In genomic region chr7:74604326-74605020, GRCh38 we compare ENCODE assay signal across 10 cellular contexts. TPM values are rescaled to one million over a fixed set of nuclear protein-coding genes. Genes with fewer than 3 reads are reported as not detected.
DNase-seq lines count a peak whose midpoint lies in the region; ATAC-seq and TF ChIP-seq lines count a peak whose summit lies in the region.
"Had no signal": no experiment of that assay in that cellular context is flagged by ENCODE, and none has a peak within 500 bp of the region (broad histone marks: within the 10 kb centered on the region; RNA-seq: fewer than 3 reads in every experiment).

No MANE protein-coding gene starts in this region.

- H3K9ac ChIP-seq in IMR-90 (ENCODE audit: low read depth, low read length), result no peak overlapping the region

- H3K27me3 ChIP-seq in IMR-90 (ENCODE audit: control insufficient read depth, insufficient read depth, low read length) (no peaks in the 10 kb centered on the region), HAP-1 (ENCODE audit: low read depth) (no peaks in the 10 kb centered on the region)

- H2BK120ac ChIP-seq in IMR-90 (ENCODE audit: low read depth, low read length), result no peak overlapping the region; the same call in 1 of the 2 replicates

- H4K5ac ChIP-seq in IMR-90 (ENCODE audit: low read depth, low read length), result no peak overlapping the region

- no peaks in the 10 kb centered on the region for H4K20me1 ChIP-seq in IMR-90 (ENCODE audit: insufficient read depth, low read length)

- dilution Hi-C loops in IMR-90 (cut with HindIII; ENCODE audit: low sequenced_read_pairs, unreplicated experiment), result no loop called here

- H3K4ac ChIP-seq in IMR-90 (ENCODE audit: low read depth, low read length), result no peak overlapping the region

- CTCF ChIA-PET in IMR-90 (lab: Yijun Ruan, JAX), result no interaction called here

- no peaks in the 10 kb centered on the region for H3K9me3 ChIP-seq in IMR-90 (ENCODE audit: control insufficient read depth, insufficient read depth, low read length)
- no peaks in the 10 kb centered on the region for H3K9me3 ChIP-seq in HAP-1

- peak overlapping the region; percentile 68 for H2AK9ac ChIP-seq in IMR-90 (replicated peaks; ENCODE audit: low read depth, low read length, poor library complexity)

- ATAC-seq in IMR-90 (ENCODE audit: low read depth) (no peak), GM19397 (IDR thresholded peaks at IDR 0.05; ENCODE audit: unreplicated experiment) (no peak)
- no peak for ATAC-seq in central memory CD8-positive, alpha-beta T cell (replicated peaks; ENCODE audit: extremely low read depth, poor library complexity, severe bottlenecking)
- ATAC-seq in natural killer cell treated with Interleukin-12 subunit alpha and Interleukin-12 subunit beta and Interleukin-15 and Interleukin-18, amount 100 ng/mL, for 72 hours, result no peak

- H2AFZ ChIP-seq in IMR-90 (replicated peaks; ENCODE audit: low read length, poor library complexity), result no peak overlapping the region

- no peak for TF ChIP-seq CTCF in IMR-90 (conservative IDR thresholded peaks at IDR 0.05; ENCODE audit: low read depth, low read length)
- TF ChIP-seq CTCF in GM13977 (IDR thresholded peaks at IDR 0.05; ENCODE audit: extremely low read depth, insufficient read depth, missing control alignments), result no peak

- no peak overlapping the region for H2AK5ac ChIP-seq in IMR-90 (ENCODE audit: low read depth, low read length)

- H4K91ac ChIP-seq in IMR-90 (ENCODE audit: insufficient read depth, low read depth, low read length), result no peak overlapping the region

- H2BK5ac ChIP-seq in IMR-90 (ENCODE audit: low read depth, low read length, poor library complexity, severe bottlenecking), result no peak overlapping the region

- no peak overlapping the region for H4K8ac ChIP-seq in IMR-90 (ENCODE audit: low read depth in 2 of 2, low read length in 2 of 2)

- BruUV-seq in IMR-90 (replicated peaks; lab: Mats Ljungman, UMichigan), result no TSS peak

- H3K27me3 Mint-ChIP-seq in central memory CD8-positive, alpha-beta T cell, result no peaks in the 10 kb centered on the region
- peaks cover 0 to 6% of the 10 kb centered on the region in 2 donors for H3K27me3 Mint-ChIP-seq in natural killer cell treated with Interleukin-12 subunit alpha and Interleukin-12 subunit beta and Interleukin-15 and Interleukin-18, amount 100 ng/mL, for 72 hours

- peaks cover 5% of the 10 kb centered on the region; the same call in 1 of the 2 replicates for H3K4me1 ChIP-seq in IMR-90 (ENCODE audit: control insufficient read depth, insufficient read depth, low read length)
- H3K4me1 ChIP-seq in HAP-1, result peaks cover 8% of the 10 kb centered on the region; the same call in 1 of the 2 replicates

- H3K4me3 ChIP-seq in IMR-90 (ENCODE audit: insufficient read depth, low read depth, low read length), result no peak overlapping the region
- no peak overlapping the region for H3K4me3 ChIP-seq in HAP-1

- peaks cover 22% of the 10 kb centered on the region; the same call in 1 of the 2 replicates for H3K36me3 ChIP-seq in IMR-90 (ENCODE audit: control insufficient read depth, insufficient read depth, low read length)
- H3K36me3 ChIP-seq in HAP-1 (replicated peaks), result peaks cover 13% of the 10 kb centered on the region

- no peak overlapping the region for H3K56ac ChIP-seq in IMR-90 (ENCODE audit: extremely low read depth, insufficient read depth, low read length)

- no peak overlapping the region for H2BK20ac ChIP-seq in IMR-90 (ENCODE audit: low read depth, low read length)

- DNase-seq in AG20443 (ENCODE audit: low spot score) (peak; percentile 60), IMR-90 (no peak), amniotic stem cell (lab: John Stamatoyannopoulos, UW) (no peak), HAP-1 (ENCODE audit: low spot score in 2 of 2) (no peak), GM13977 (ENCODE audit: low spot score) (no peak)
- no peak for DNase-seq in central memory CD8-positive, alpha-beta T cell (ENCODE audit: low spot score in 2 of 2)
- DNase-seq in natural killer cell treated with Interleukin-12 subunit alpha and Interleukin-12 subunit beta and Interleukin-15 and Interleukin-18, amount 100 ng/mL, for 72 hours (ENCODE audit: low spot score), result no peak
- DNase-seq: activated CD4-positive, alpha-beta T cell treated with anti-CD3 and anti-CD28 coated beads, Interleukin-2, amount 50 U/mL, for 48 hours; central memory CD4-positive, alpha-beta T cell had no signal

- no peaks in the 10 kb centered on the region for H3K79me1 ChIP-seq in IMR-90 (ENCODE audit: low read depth in 1 of 2, low read length in 2 of 2)

- no peak overlapping the region for H2BK15ac ChIP-seq in IMR-90 (ENCODE audit: low read depth, low read length)

- intact Hi-C loops in IMR-90 (cut with micrococcal nuclease), result no loop called here

- H3K4me3 Mint-ChIP-seq in central memory CD8-positive, alpha-beta T cell, result peak overlapping the region; percentile 75
- peak overlapping the region; percentile 35 for H3K4me3 Mint-ChIP-seq in natural killer cell treated with Interleukin-12 subunit alpha and Interleukin-12 subunit beta and Interleukin-15 and Interleukin-18, amount 100 ng/mL, for 72 hours

- in situ Hi-C loops in IMR-90 (cut with MboI; ENCODE audit: low sequenced_read_pairs), result loop anchor here (5.0 kb wide), 1 partner anchor 53 kb away; the partner anchor contains the start of gene GTF2I
- in situ Hi-C loops in HAP-1 (cut with MboI; ENCODE audit: low sequenced_read_pairs), result no loop called here
- in situ Hi-C loops in GM13977 (cut with MboI; ENCODE audit: low pct_unique_long_range_greater_than_20kb, low sequenced_read_pairs, unreplicated experiment), result no loop called here

- no peak for TF ChIP-seq POLR2A in IMR-90 (IDR thresholded peaks at IDR 0.05; ENCODE audit: low read depth, low read length)

- H3K9me1 ChIP-seq in IMR-90 (ENCODE audit: insufficient read depth, low read length), result peaks cover 7% of the 10 kb centered on the region; the same call in 1 of the 2 replicates

- H3K4me2 ChIP-seq in IMR-90 (ENCODE audit: low read depth, low read length), result no peak overlapping the region

- peaks cover 9% of the 10 kb centered on the region for H3K4me1 Mint-ChIP-seq in central memory CD8-positive, alpha-beta T cell
- peaks cover 0 to 6% of the 10 kb centered on the region in 2 donors for H3K4me1 Mint-ChIP-seq in natural killer cell treated with Interleukin-12 subunit alpha and Interleukin-12 subunit beta and Interleukin-15 and Interleukin-18, amount 100 ng/mL, for 72 hours (ENCODE audit: low read depth in 2 of 2)

- no peak overlapping the region for H3K18ac ChIP-seq in IMR-90 (ENCODE audit: low read depth, low read length)

- TF ChIP-seq RAD21 in IMR-90 (IDR thresholded peaks at IDR 0.05; ENCODE audit: low read length), result no peak

- H3K27ac Mint-ChIP-seq in central memory CD8-positive, alpha-beta T cell (ENCODE audit: low read depth), result no peak overlapping the region
- no peak overlapping the region for H3K27ac Mint-ChIP-seq in natural killer cell treated with Interleukin-12 subunit alpha and Interleukin-12 subunit beta and Interleukin-15 and Interleukin-18, amount 100 ng/mL, for 72 hours

- no peak overlapping the region for H3K23ac ChIP-seq in IMR-90 (ENCODE audit: low read depth, low read length)

- H3K27ac ChIP-seq in IMR-90 (ENCODE audit: insufficient read depth, low read length), result no peak overlapping the region

- H3K36me3 Mint-ChIP-seq in central memory CD8-positive, alpha-beta T cell (ENCODE audit: insufficient read depth), result peaks cover 3% of the 10 kb centered on the region
- no peaks in the 10 kb centered on the region for H3K36me3 Mint-ChIP-seq in natural killer cell treated with Interleukin-12 subunit alpha and Interleukin-12 subunit beta and Interleukin-15 and Interleukin-18, amount 100 ng/mL, for 72 hours

- H3K9me3 Mint-ChIP-seq in central memory CD8-positive, alpha-beta T cell, result no peaks in the 10 kb centered on the region
- H3K9me3 Mint-ChIP-seq in natural killer cell treated with Interleukin-12 subunit alpha and Interleukin-12 subunit beta and Interleukin-15 and Interleukin-18, amount 100 ng/mL, for 72 hours, result no peaks in the 10 kb centered on the region

- POLR2A ChIA-PET in IMR-90 (lab: Charles Lee; ENCODE audit: unreplicated experiment), result no interaction called here

- 89% methylated on average over 5 of the region's 7 CpGs; no CpG with 5 or more reads in 1 of the 2 experiments for WGBS in IMR-90 (ENCODE audit: extremely low coverage in 2 of 2, insufficient read length in 1 of 2), 2 experiments

- no peak overlapping the region for H3K14ac ChIP-seq in IMR-90 (replicated peaks; ENCODE audit: low read depth, low read length)

TF ChIP-seq in IMR-90, 13 proteins besides CTCF, POLR2A, EP300 and RAD21 (continues in another document):
- TF ChIP-seq CEBPB (IDR thresholded peaks at IDR 0.05; ENCODE audit: low read depth, low read length) (no peak), ELK1 (IDR thresholded peaks at IDR 0.05; ENCODE audit: borderline replicate concordance, low read depth, low read length) (no peak), USF2 (IDR thresholded peaks at IDR 0.05; ENCODE audit: low read depth, low read length) (no peak), MAZ (IDR thresholded peaks at IDR 0.05; ENCODE audit: borderline replicate concordance, low read depth, low read length) (no peak), MXI1 (IDR thresholded peaks at IDR 0.05; ENCODE audit: borderline replicate concordance, low read depth, low read length) (no peak), SMC3 (IDR thresholded peaks at IDR 0.05; ENCODE audit: low read depth, low read length) (no peak), RFX5 (IDR thresholded peaks at IDR 0.05; ENCODE audit: low read depth, low read length) (no peak), RCOR1 (IDR thresholded peaks at IDR 0.05; ENCODE audit: insufficient replicate concordance, low read length) (no peak)

RNA-seq across cellular contexts. Expression of gene GTF2I, which starts 53.0 kb away (rescaled TPM):
- 46.4 and 66.7 TPM in 2 replicates for total RNA-seq in IMR-90 (2012; rRNA removed)
- 78.3 and 88.8 TPM in 2 replicates for polyA plus RNA-seq in IMR-90 (2012; rRNA removed)
- polyA plus RNA-seq in IMR-90 (2012; cell fraction: cytosol; rRNA removed), result 18.4 and 23.4 TPM in 2 replicates
- polyA plus RNA-seq in IMR-90 (2012; cell fraction: nucleus; rRNA removed; ENCODE audit: low replicate concordance), result 131 and 548 TPM in 2 replicates
- 100 to 1,000 TPM; 103 to 219 TPM for total RNA-seq in natural killer cell treated with Interleukin-12 subunit alpha and Interleukin-12 subunit beta and Interleukin-15 and Interleukin-18, amount 100 ng/mL, for 72 hours
